13 cellular contexts compared by ENCODE assay signal in genomic region chr4:2299794-2300193, GRCh38. TPM values are rescaled to one million over a fixed set of nuclear protein-coding genes. Genes with fewer than 3 reads are reported as not detected.
DNase-seq lines count a peak whose midpoint lies in the region; ATAC-seq lines count a peak whose summit lies in the region.
"Had no signal": no experiment of that assay in that cellular context is flagged by ENCODE, and none has a peak within 500 bp of the region (broad histone marks: within the 10 kb centered on the region; RNA-seq: fewer than 3 reads in every experiment).

No MANE protein-coding gene starts in this region.

- no peaks in the 10 kb centered on the region for H3K27me3 Mint-ChIP-seq in activated CD4-positive, alpha-beta T cell treated with anti-CD3 and anti-CD28 coated beads, Interleukin-2, amount 10 ng/mL, durations not matched to agents 7 days and 5 days
- H3K27me3 Mint-ChIP-seq in T-cell (no peaks in the 10 kb centered on the region), immature natural killer cell (ENCODE audit: low read depth in 3 of 3) (peaks cover 2 to 5% (median 2%) of the 10 kb centered on the region in 3 donors)
- H3K27me3 Mint-ChIP-seq: B cell had no signal

- POLR2A ChIA-PET in activated CD4-positive, alpha-beta T cell treated with anti-CD3 and anti-CD28 coated beads, Interleukin-2, amount 10 ng/mL, durations not matched to agents 7 days and 5 days (lab: Charles Lee): no interaction called here
- POLR2A ChIA-PET in T-cell (lab: Charles Lee): interaction anchor here in 1 of 2 donors (0.6 kb wide), 1 partner anchor 97 kb away, joined by 16 read pairs; no protein-coding TSS in a partner anchor

- H3K4me3 Mint-ChIP-seq in activated CD4-positive, alpha-beta T cell treated with anti-CD3 and anti-CD28 coated beads, Interleukin-2, amount 10 ng/mL, durations not matched to agents 7 days and 5 days: no peak overlapping the region
- H3K4me3 Mint-ChIP-seq in T-cell (no peak overlapping the region), immature natural killer cell (no peak overlapping the region)
- H3K4me3 Mint-ChIP-seq: B cell had no signal

- no peaks in the 10 kb centered on the region for H3K36me3 Mint-ChIP-seq in activated CD4-positive, alpha-beta T cell treated with anti-CD3 and anti-CD28 coated beads, Interleukin-2, amount 10 ng/mL, durations not matched to agents 7 days and 5 days (ENCODE audit: low read depth)
- H3K36me3 Mint-ChIP-seq in T-cell (peaks cover 20% of the 10 kb centered on the region), immature natural killer cell (peaks cover 17 to 19% (median 17%) of the 10 kb centered on the region in 3 donors)

- H3K4me1 Mint-ChIP-seq in activated CD4-positive, alpha-beta T cell treated with anti-CD3 and anti-CD28 coated beads, Interleukin-2, amount 10 ng/mL, durations not matched to agents 7 days and 5 days: peaks cover 13% of the 10 kb centered on the region
- H3K4me1 Mint-ChIP-seq in T-cell: peaks cover 25 to 44% (median 29%) of the 10 kb centered on the region in 3 donors
- peaks cover 11 to 15% of the 10 kb centered on the region in 2 donors for H3K4me1 Mint-ChIP-seq in immature natural killer cell

- ATAC-seq in T-cell (replicated peaks in 1 of 4) (no peak), GM19397 (IDR thresholded peaks at IDR 0.05; ENCODE audit: unreplicated experiment) (no peak), HG02571 (IDR thresholded peaks at IDR 0.05; ENCODE audit: unreplicated experiment) (no peak)

- no peaks in the 10 kb centered on the region for H3K9me3 Mint-ChIP-seq in activated CD4-positive, alpha-beta T cell treated with anti-CD3 and anti-CD28 coated beads, Interleukin-2, amount 10 ng/mL, durations not matched to agents 7 days and 5 days
- no peaks in the 10 kb centered on the region for H3K9me3 Mint-ChIP-seq in T-cell
- H3K9me3 Mint-ChIP-seq in immature natural killer cell: peaks cover 0 to 2% (median 0%) of the 10 kb centered on the region in 6 donors

- CTCF ChIA-PET in activated CD4-positive, alpha-beta T cell treated with anti-CD3 and anti-CD28 coated beads, Interleukin-2, amount 10 ng/mL, durations not matched to agents 7 days and 5 days (lab: Charles Lee): interaction anchor here (0.6 to 1.2 kb wide), 4 partner anchors 10 to 109 kb away, joined by 3 to 4 read pairs (median 3); no protein-coding TSS in a partner anchor
- CTCF ChIA-PET in T-cell (lab: Charles Lee): no interaction called here

- H3K27ac Mint-ChIP-seq in activated CD4-positive, alpha-beta T cell treated with anti-CD3 and anti-CD28 coated beads, Interleukin-2, amount 10 ng/mL, durations not matched to agents 7 days and 5 days: peak overlapping the region; percentile 57
- H3K27ac Mint-ChIP-seq in T-cell (peak overlapping the region; percentile 49 to 81), immature natural killer cell (peak overlapping the region in 5 of 6 donors; percentile 77 to 86 (median 83))

- DNase-seq in activated CD4-positive, alpha-beta T cell treated with anti-CD3 and anti-CD28 coated beads, Interleukin-2, amount 10 ng/mL, durations not matched to agents 7 days and 5 days: no peak
- DNase-seq in activated CD4-positive, alpha-beta T cell treated with anti-CD3 and anti-CD28 coated beads for 1 hour: no peak
- DNase-seq in T-cell: no peak
- DNase-seq in immature natural killer cell: no peak
- DNase-seq in stimulated activated CD8-positive, alpha-beta memory T cell treated with anti-CD3 and anti-CD28 coated beads, Interleukin-4, amount 100 ng/mL, for 48 hours: peak; percentile 7
- no peak for DNase-seq in NCI-H2081 (lab: John Stamatoyannopoulos, UW)
- DNase-seq: NCI-H1092, NCI-H146, NCI-H2227 treated with DMSO at 0.1 percent for 48 hours, NCI-H524 had no signal

RNA-seq across cellular contexts. Expression of gene MXD4, which starts 37.9 kb away (rescaled TPM):
- 10 to 100 TPM; 22.8 to 24.6 TPM for total RNA-seq in activated CD4-positive, alpha-beta T cell treated with anti-CD3 and anti-CD28 coated beads, Interleukin-2, amount 10 ng/mL, durations not matched to agents 7 days and 5 days
- total RNA-seq in T-cell: 100 to 1,000 TPM in 1 of 5 donors, 10 to 100 TPM in 4; 57.0 to 125 (median 78.2) TPM
- polyA plus RNA-seq in immature natural killer cell: 10 to 100 TPM; 55.0 to 56.1 (median 55.0) TPM

RNA-seq across cellular contexts. Expression of gene HAUS3, which starts 57.9 kb away (rescaled TPM):
- 10 to 100 TPM; 25.3 to 26.4 TPM for total RNA-seq in activated CD4-positive, alpha-beta T cell treated with anti-CD3 and anti-CD28 coated beads, Interleukin-2, amount 10 ng/mL, durations not matched to agents 7 days and 5 days
- total RNA-seq in T-cell: 10 to 100 TPM; 29.3 to 94.0 (median 31.2) TPM
- polyA plus RNA-seq in immature natural killer cell: 10 to 100 TPM; 12.8 to 21.7 (median 16.5) TPM

RNA-seq across cellular contexts. Expression of gene POLN, which starts 57.9 kb away (rescaled TPM):
- 1 to 10 TPM; 3.3 to 3.8 TPM for total RNA-seq in activated CD4-positive, alpha-beta T cell treated with anti-CD3 and anti-CD28 coated beads, Interleukin-2, amount 10 ng/mL, durations not matched to agents 7 days and 5 days
- total RNA-seq in T-cell: 1 to 10 TPM; 2.5 to 3.7 (median 2.7) TPM
- 1 to 10 TPM in 1 of 3 donors, under 1 TPM in 1, not detected in 1; 0.41 to 1.6 TPM for polyA plus RNA-seq in immature natural killer cell
